Comparison of ENCODE assay signal across 1 cellular context in the genomic region with DNA sequence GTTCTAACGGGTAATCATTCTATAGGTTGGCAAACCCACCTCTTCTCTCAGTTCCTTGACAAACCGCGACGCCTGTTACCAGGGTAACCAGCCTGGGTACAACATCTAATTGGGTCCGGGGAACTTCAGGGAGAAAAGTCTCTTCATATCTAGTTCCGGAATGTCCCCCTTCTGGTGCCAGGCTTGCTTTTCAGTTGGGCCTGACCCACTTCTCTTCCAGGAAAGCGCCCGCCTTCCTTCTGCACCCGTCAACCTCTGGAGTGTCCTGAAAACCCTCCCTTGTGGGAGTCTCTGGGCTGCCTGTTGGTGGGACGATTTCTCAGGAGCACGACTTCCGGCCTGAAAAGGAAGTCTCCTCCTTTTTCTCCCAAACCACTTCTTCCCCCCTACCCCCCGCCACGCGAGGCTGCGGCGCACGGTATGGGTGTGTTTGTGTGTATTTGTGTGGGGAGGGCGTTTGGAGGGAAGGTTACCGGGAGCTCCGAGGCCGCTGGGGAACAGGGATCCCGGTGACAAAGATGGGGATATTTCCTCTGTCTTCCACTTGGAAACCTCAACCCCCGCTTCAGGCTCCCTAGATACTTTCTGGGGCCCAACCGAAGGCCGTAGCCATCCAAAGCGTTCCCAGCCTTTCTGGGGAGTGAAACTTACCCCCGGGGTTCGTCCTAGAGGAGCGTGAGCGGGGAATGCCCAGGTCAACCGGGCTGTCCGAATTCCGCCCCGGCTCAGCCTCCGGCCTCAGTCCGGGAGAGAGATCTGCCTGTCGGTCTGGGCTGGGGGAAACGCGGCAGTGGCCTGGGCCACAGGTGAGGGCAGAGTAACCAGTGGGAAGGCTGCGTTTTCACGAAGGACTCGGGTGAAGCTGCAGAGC.
A peak's percentile ranks its signal among the peaks of the same experiment; 100 is the strongest.
TF ChIP-seq lines count a peak whose summit lies in the region.

A gene with protein sequence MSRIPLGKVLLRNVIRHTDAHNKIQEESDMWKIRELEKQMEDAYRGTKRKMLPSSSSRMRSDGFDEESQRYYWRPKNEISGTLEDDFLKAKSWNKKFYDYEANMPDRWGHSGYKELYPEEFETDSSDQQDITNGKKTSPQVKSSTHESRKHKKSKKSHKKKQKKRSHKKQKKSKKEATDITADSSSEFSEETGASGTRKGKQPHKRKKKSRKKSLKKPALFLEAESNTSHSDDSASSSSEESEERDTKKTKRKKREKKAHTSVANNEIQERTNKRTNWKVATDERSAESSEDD (plus strand): TSS at position 359 of the 871 bp plus-strand sequence. CDS start 1,276 bp downstream, outside the sequence.
A gene with protein sequence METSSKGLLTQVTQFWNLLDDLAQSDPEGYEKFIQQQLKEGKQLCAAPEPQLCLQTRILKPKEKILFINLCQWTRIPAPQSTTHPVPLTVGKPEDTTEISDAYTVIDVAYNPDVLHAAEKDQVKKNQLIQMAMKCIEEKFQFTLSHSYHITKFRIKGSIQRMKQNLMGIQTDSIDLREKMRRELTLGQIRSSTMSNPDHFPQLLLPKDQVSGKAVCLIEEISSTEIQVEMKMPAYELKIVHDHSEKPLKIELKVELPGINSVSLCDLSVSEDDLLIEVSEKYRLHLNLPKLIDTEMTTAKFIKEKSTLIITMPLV (minus strand): TSS at position 77 of the 871 bp plus-strand sequence. CDS start 843 bp downstream, outside the sequence.

TF ChIP-seq in Ishikawa, 13 proteins besides CTCF, POLR2A, EP300 and RAD21 (continued from another document):
- TF ChIP-seq EGR1 (IDR thresholded peaks at IDR 0.05) (no peak), YY1 (IDR thresholded peaks at IDR 0.05; ENCODE audit: low read depth) (0 out of 2 replicates have a peak, but pooled peaks have one; percentile 33), FOXM1 (IDR thresholded peaks at IDR 0.05; ENCODE audit: borderline replicate concordance, low read depth) (no peak; the same call in 1 of the 2 replicates)
- TF ChIP-seq, protein P1, sequence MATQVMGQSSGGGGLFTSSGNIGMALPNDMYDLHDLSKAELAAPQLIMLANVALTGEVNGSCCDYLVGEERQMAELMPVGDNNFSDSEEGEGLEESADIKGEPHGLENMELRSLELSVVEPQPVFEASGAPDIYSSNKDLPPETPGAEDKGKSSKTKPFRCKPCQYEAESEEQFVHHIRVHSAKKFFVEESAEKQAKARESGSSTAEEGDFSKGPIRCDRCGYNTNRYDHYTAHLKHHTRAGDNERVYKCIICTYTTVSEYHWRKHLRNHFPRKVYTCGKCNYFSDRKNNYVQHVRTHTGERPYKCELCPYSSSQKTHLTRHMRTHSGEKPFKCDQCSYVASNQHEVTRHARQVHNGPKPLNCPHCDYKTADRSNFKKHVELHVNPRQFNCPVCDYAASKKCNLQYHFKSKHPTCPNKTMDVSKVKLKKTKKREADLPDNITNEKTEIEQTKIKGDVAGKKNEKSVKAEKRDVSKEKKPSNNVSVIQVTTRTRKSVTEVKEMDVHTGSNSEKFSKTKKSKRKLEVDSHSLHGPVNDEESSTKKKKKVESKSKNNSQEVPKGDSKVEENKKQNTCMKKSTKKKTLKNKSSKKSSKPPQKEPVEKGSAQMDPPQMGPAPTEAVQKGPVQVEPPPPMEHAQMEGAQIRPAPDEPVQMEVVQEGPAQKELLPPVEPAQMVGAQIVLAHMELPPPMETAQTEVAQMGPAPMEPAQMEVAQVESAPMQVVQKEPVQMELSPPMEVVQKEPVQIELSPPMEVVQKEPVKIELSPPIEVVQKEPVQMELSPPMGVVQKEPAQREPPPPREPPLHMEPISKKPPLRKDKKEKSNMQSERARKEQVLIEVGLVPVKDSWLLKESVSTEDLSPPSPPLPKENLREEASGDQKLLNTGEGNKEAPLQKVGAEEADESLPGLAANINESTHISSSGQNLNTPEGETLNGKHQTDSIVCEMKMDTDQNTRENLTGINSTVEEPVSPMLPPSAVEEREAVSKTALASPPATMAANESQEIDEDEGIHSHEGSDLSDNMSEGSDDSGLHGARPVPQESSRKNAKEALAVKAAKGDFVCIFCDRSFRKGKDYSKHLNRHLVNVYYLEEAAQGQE (IDR thresholded peaks at IDR 0.05; ENCODE audit: low read depth), result no peak
